Comparison of ENCODE assay signal across 15 cellular contexts in the genomic region with DNA sequence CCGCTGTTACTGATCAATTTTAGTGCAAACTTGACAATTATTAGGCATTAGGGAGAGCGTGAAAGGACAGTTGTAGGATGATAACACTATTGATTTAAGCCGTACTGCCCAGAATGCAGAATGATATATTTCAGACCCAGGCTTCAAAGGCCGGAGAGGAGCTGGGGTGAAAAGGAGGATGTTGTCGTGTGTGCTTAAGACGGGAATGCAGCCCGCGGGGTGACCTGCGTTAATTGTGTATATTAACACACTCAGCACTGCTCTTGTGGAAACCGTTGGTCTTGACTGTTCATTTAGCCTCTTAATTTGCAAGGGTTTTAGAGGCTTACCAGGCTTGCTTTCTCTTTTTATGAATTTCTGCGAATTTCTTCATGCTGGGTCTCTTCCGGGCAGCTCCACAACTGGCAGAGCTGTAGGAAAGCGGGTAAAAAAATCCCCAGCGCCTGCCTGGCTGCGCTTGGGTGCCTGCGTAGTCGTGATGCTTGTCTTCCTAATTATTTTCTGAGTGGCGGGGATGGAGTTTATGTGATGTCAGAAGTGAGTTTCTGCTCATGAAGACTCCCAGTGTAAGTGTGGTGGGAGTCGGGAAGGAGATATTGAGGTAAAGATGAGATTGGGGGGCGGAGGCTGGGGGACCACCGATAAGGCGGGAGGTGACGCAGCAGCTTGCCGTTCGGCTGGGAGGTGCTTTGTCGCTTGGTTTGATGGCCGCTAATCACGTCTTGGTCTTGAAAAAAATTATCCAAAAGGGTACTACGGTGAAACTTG.
DNase-seq lines count a peak whose midpoint lies in the region; ATAC-seq, FAIRE-seq and TF ChIP-seq lines count a peak whose summit lies in the region.
"Had no signal": no experiment of that assay in that cellular context is flagged by ENCODE, and none has a peak within 500 bp of the region (broad histone marks: within the 10 kb centered on the region; RNA-seq: fewer than 3 reads in every experiment).

No MANE protein-coding gene starts in this region.

- intact Hi-C loops in pancreas (cut with DNase I) = no loop called here

- TF ChIP-seq CTCF in endodermal cell (conservative IDR thresholded peaks at IDR 0.05) = no peak
- no peak for TF ChIP-seq CTCF in osteocyte (IDR thresholded peaks at IDR 0.05)
- no peak for TF ChIP-seq CTCF in pancreas (IDR thresholded peaks at IDR 0.05)

- FAIRE-seq in pancreas (lab: Jason Lieb, UNC) = no peak

- H3K27ac Mint-ChIP-seq in endodermal cell (no peak overlapping the region), osteocyte (ENCODE audit: unreplicated experiment) (peak overlapping the region; percentile 91)
- H3K27ac Mint-ChIP-seq: activated CD4-positive, alpha-beta T cell treated with anti-CD3 and anti-CD28 coated beads for 36 hours; stimulated activated effector memory CD8-positive, alpha-beta T cell treated with anti-CD3 and anti-CD28 coated beads, Interleukin-12 subunit alpha, Interleukin-12 subunit beta, amount 100 ng/mL, for 72 hours had no signal

- peak overlapping the region; percentile 94 for H3K4me2 ChIP-seq in BLaER1

- H3K36me3 Mint-ChIP-seq in endodermal cell (ENCODE audit: low read depth) (no peaks in the 10 kb centered on the region), osteocyte (ENCODE audit: unreplicated experiment) (no peaks in the 10 kb centered on the region)
- H3K36me3 Mint-ChIP-seq: stimulated activated effector memory CD8-positive, alpha-beta T cell treated with anti-CD3 and anti-CD28 coated beads, Interleukin-12 subunit alpha, Interleukin-12 subunit beta, amount 100 ng/mL, for 72 hours had no signal

- H3K4me1 ChIP-seq in BLaER1 (peaks cover 100% of the 10 kb centered on the region), endodermal cell (ENCODE audit: control insufficient read depth, insufficient read depth, low read length) (peaks cover 14% of the 10 kb centered on the region), pancreas (no peaks in the 10 kb centered on the region)
- H3K4me1 ChIP-seq: breast epithelium had no signal

- H3K36me3 ChIP-seq in BLaER1 (peaks cover 49% of the 10 kb centered on the region), endodermal cell (ENCODE audit: control insufficient read depth, insufficient read depth, low read length) (no peaks in the 10 kb centered on the region), pancreas (no peaks in the 10 kb centered on the region)
- H3K36me3 ChIP-seq: breast epithelium, left ventricle myocardium inferior had no signal

- peak overlapping the region; percentile 66 for H3K27ac ChIP-seq in BLaER1
- H3K27ac ChIP-seq in endodermal cell (ENCODE audit: low read depth, low read length) = peak overlapping the region; percentile 99
- no peak overlapping the region for H3K27ac ChIP-seq in pancreas
- H3K27ac ChIP-seq: breast epithelium, left ventricle myocardium inferior had no signal

- H4K20me1 ChIP-seq in BLaER1 = peaks cover 55% of the 10 kb centered on the region

- H3K27me3 ChIP-seq in BLaER1 (no peaks in the 10 kb centered on the region), endodermal cell (ENCODE audit: control insufficient read depth, insufficient read depth, low read length, poor library complexity, severe bottlenecking) (peaks cover 37% of the 10 kb centered on the region), pancreas (no peaks in the 10 kb centered on the region)
- H3K27me3 ChIP-seq: breast epithelium had no signal

- H3K4me1 Mint-ChIP-seq in endodermal cell (peaks cover 41% of the 10 kb centered on the region), osteocyte (ENCODE audit: unreplicated experiment) (peaks cover 57% of the 10 kb centered on the region)

- H3K4me3 Mint-ChIP-seq in endodermal cell = no peak overlapping the region
- H3K4me3 Mint-ChIP-seq in osteocyte (ENCODE audit: unreplicated experiment) = no peak overlapping the region
- H3K4me3 Mint-ChIP-seq: activated CD4-positive, alpha-beta T cell treated with anti-CD3 and anti-CD28 coated beads for 36 hours; stimulated activated effector memory CD8-positive, alpha-beta T cell treated with anti-CD3 and anti-CD28 coated beads, Interleukin-12 subunit alpha, Interleukin-12 subunit beta, amount 100 ng/mL, for 72 hours had no signal

- H3K9ac ChIP-seq in BLaER1 = peak overlapping the region; percentile 49
- no peak overlapping the region for H3K9ac ChIP-seq in endodermal cell (ENCODE audit: extremely low read depth, low read length, poor library complexity, severe bottlenecking)

- H3K27me3 Mint-ChIP-seq in endodermal cell (ENCODE audit: insufficient read depth) = peaks cover 44% of the 10 kb centered on the region
- H3K27me3 Mint-ChIP-seq in osteocyte (ENCODE audit: unreplicated experiment) = peaks cover 3% of the 10 kb centered on the region
- H3K27me3 Mint-ChIP-seq: activated CD4-positive, alpha-beta T cell treated with anti-CD3 and anti-CD28 coated beads for 36 hours had no signal

- no peaks in the 10 kb centered on the region for H3K9me3 Mint-ChIP-seq in endodermal cell
- no peaks in the 10 kb centered on the region for H3K9me3 Mint-ChIP-seq in osteocyte (ENCODE audit: unreplicated experiment)
- H3K9me3 Mint-ChIP-seq: stimulated activated effector memory CD8-positive, alpha-beta T cell treated with anti-CD3 and anti-CD28 coated beads, Interleukin-12 subunit alpha, Interleukin-12 subunit beta, amount 100 ng/mL, for 72 hours had no signal

- ATAC-seq in GM18520 (IDR thresholded peaks at IDR 0.05; ENCODE audit: unreplicated experiment) (no peak), GM19035 (IDR thresholded peaks at IDR 0.05; ENCODE audit: unreplicated experiment) (no peak), pancreas (no peak)
- ATAC-seq: activated CD4-positive, alpha-beta T cell treated with anti-CD3 and anti-CD28 coated beads for 36 hours; stimulated activated effector memory CD8-positive, alpha-beta T cell treated with anti-CD3 and anti-CD28 coated beads, Interleukin-12 subunit alpha, Interleukin-12 subunit beta, amount 100 ng/mL, for 72 hours had no signal

- H3K9me3 ChIP-seq in BLaER1 (no peaks in the 10 kb centered on the region), endodermal cell (ENCODE audit: control insufficient read depth, low read length) (no peaks in the 10 kb centered on the region), pancreas (no peaks in the 10 kb centered on the region)
- H3K9me3 ChIP-seq: breast epithelium, left ventricle myocardium inferior had no signal

- H3K4me3 ChIP-seq in BLaER1 (0 out of 2 replicates have a peak overlapping the region, but pooled peaks have one; percentile 3), endodermal cell (ENCODE audit: low read length) (no peak overlapping the region), pancreas (no peak overlapping the region)
- H3K4me3 ChIP-seq: left ventricle myocardium inferior had no signal

- DNase-seq in NCI-H2227 treated with DMSO at 0.1 percent for 48 hours (lab: John Stamatoyannopoulos, UW) = peak; percentile 12
- no peak for DNase-seq in endodermal cell
- no peak for DNase-seq in osteocyte (ENCODE audit: extremely low spot score, unreplicated experiment)
- DNase-seq in EL = no peak
- no peak for DNase-seq in pancreas
- DNase-seq: activated CD4-positive, alpha-beta T cell treated with anti-CD3 and anti-CD28 coated beads for 36 hours; C1 segment of cervical spinal cord; left ventricle myocardium inferior; NCI-H2107; occipital lobe had no signal

- WGBS in endodermal cell (ENCODE audit: insufficient coverage in 1 of 2, insufficient read length in 1 of 2), 2 experiments = 64 to 73% methylated on average over 18 to 29 of the region's 29 CpGs
- WGBS in pancreas, 2 donors = 68 to 69% methylated on average over 29 of the region's 29 CpGs

Comparison
In these comparisons a context has a peak if more than half of its experiments do, and no peak if none do; other contexts are left out.
1. H3K27ac ChIP-seq: peak in BLaER1 (single experiment) and endodermal cell (single experiment); none in pancreas (0 of 4).